ENCODE assay signal across 25 cellular contexts in genomic region chr14:56099081-56099797, GRCh38. TPM values are rescaled to one million over a fixed set of nuclear protein-coding genes. Genes with fewer than 3 reads are reported as not detected.
"Had no signal": no experiment of that assay in that cellular context is flagged by ENCODE, and none has a peak within 500 bp of the region (broad histone marks: within the 10 kb centered on the region; RNA-seq: fewer than 3 reads in every experiment).

No MANE protein-coding gene starts in this region.

- FAIRE-seq: frontal cortex, keratinocyte had no signal

- H3K9me3 ChIP-seq: ascending aorta, breast epithelium, mucosa of descending colon, suprapubic skin, transverse colon, uterus had no signal

- H3K4me1 Mint-ChIP-seq: memory B cell; naive B cell; stimulated activated naive CD8-positive, alpha-beta T cell treated with anti-CD3 and anti-CD28 coated beads, Interleukin-15, amount 100 ng/mL, for 72 hours had no signal

- H3K9me3 Mint-ChIP-seq: stimulated activated naive CD8-positive, alpha-beta T cell treated with anti-CD3 and anti-CD28 coated beads, Interleukin-15, amount 100 ng/mL, for 72 hours; T-helper 1 cell treated with Interleukin-12 subunit alpha and Interleukin-12 subunit beta and Interleukin-4 antibody, amounts not matched to agents 30 μg/mL and 1 μg/mL, for 36 hours had no signal

- DNase-seq: activated CD4-positive, alpha-beta T cell treated with anti-CD3 and anti-CD28 coated beads, Interleukin-2, amount 50 U/mL, for 1 hour; activated CD8-positive, alpha-beta memory T cell treated with anti-CD3 and anti-CD28 coated beads for 24 hours; activated CD8-positive, alpha-beta memory T cell treated with anti-CD3 and anti-CD28 coated beads, Interleukin-2, amount 50 U/mL, for 48 hours; activated effector memory CD4-positive, alpha-beta T cell treated with anti-CD3 and anti-CD28 coated beads, Interleukin-2, amount 50 U/mL, for 16 hours; activated naive CD4-positive, alpha-beta T cell treated with anti-CD3 and anti-CD28 coated beads, Interleukin-2, amount 50 U/mL, for 16 hours; activated T-cell treated with anti-CD3 and anti-CD28 coated beads, Interleukin-2, amount 50 U/mL, for 48 hours; erythroblast; mucosa of descending colon; naive B cell; occipital lobe; posterior cingulate gyrus; retina; stimulated activated CD4-positive, alpha-beta T cell treated with anti-CD3 and anti-CD28 coated beads, Interleukin-2, amount 100 ng/mL, for 48 hours; stimulated activated naive CD8-positive, alpha-beta T cell treated with anti-CD3 and anti-CD28 coated beads, Interleukin-15, amount 100 ng/mL, for 72 hours; transverse colon; uterus had no signal

- H3K4me3 Mint-ChIP-seq: memory B cell; naive B cell; stimulated activated naive CD8-positive, alpha-beta T cell treated with anti-CD3 and anti-CD28 coated beads, Interleukin-15, amount 100 ng/mL, for 72 hours; T-helper 1 cell treated with Interleukin-12 subunit alpha and Interleukin-12 subunit beta and Interleukin-4 antibody, amounts not matched to agents 30 μg/mL and 1 μg/mL, for 36 hours had no signal

- ATAC-seq: activated CD4-positive, CD25-positive, alpha-beta regulatory T cell treated with anti-CD3 and anti-CD28 coated beads, Interleukin-2, amount 50 U/mL, for 24 hours; mucosa of descending colon; stimulated activated naive CD8-positive, alpha-beta T cell treated with anti-CD3 and anti-CD28 coated beads, Interleukin-15, amount 100 ng/mL, for 72 hours had no signal

- H3K36me3 ChIP-seq: ascending aorta, breast epithelium, suprapubic skin, transverse colon, uterus had no signal

- H3K27ac ChIP-seq: breast epithelium, suprapubic skin, transverse colon, uterus had no signal

- H3K27ac Mint-ChIP-seq: memory B cell; naive B cell; stimulated activated naive CD8-positive, alpha-beta T cell treated with anti-CD3 and anti-CD28 coated beads, Interleukin-15, amount 100 ng/mL, for 72 hours; T-helper 1 cell treated with Interleukin-12 subunit alpha and Interleukin-12 subunit beta and Interleukin-4 antibody, amounts not matched to agents 30 μg/mL and 1 μg/mL, for 36 hours had no signal

- H3K4me1 ChIP-seq: breast epithelium, suprapubic skin, transverse colon, uterus had no signal

- H3K4me3 ChIP-seq: ascending aorta, breast epithelium, coronary artery, mucosa of descending colon, suprapubic skin, transverse colon, uterus had no signal

- H3K27me3 ChIP-seq: ascending aorta, breast epithelium, suprapubic skin, transverse colon, uterus had no signal

RNA-seq across cellular contexts. Expression of gene PELI2, which starts 19.0 kb away (rescaled TPM):
- polyA plus RNA-seq: keratinocyte had no signal
